ENCODE assay signal across 11 cellular contexts in genomic region chr7:111630862-111631261, GRCh38.
"Had no signal": no experiment of that assay in that cellular context is flagged by ENCODE, and none has a peak within 500 bp of the region (broad histone marks: within the 10 kb centered on the region; RNA-seq: fewer than 3 reads in every experiment).

No MANE protein-coding gene starts in this region.

- H3K36me3 ChIP-seq: HAP-1 had no signal

- H3K27ac ChIP-seq: GM23248 had no signal

- DNase-seq: GM23248, GOT3, H7, H9, HCEC 1CT, HFFc6 had no signal

- H3K4me3 ChIP-seq: GM23248, GM23338, HAP-1 had no signal

- H3K9me3 ChIP-seq: HAP-1 had no signal

- ATAC-seq: GM23338, HCT116 had no signal

- H3K9ac ChIP-seq: GM23248 had no signal

- H3K4me2 ChIP-seq: GM23338 had no signal

- FAIRE-seq: H1, H54 had no signal

- H2AFZ ChIP-seq: GM23248, GM23338 had no signal
